In genomic region chr3:72154391-72155300, GRCh38 we compare ENCODE assay signal across 12 cellular contexts.
DNase-seq lines count a peak whose midpoint lies in the region; ATAC-seq and TF ChIP-seq lines count a peak whose summit lies in the region.
"Had no signal": no experiment of that assay in that cellular context is flagged by ENCODE, and none has a peak within 500 bp of the region (broad histone marks: within the 10 kb centered on the region; RNA-seq: fewer than 3 reads in every experiment).

No MANE protein-coding gene starts in this region.

- peak overlapping the region; percentile 53 to 82 for H3K27ac ChIP-seq in coronary artery
- H3K27ac ChIP-seq in muscle layer of duodenum (ENCODE audit: low read length): peak overlapping the region; percentile 3
- H3K27ac ChIP-seq in tibial nerve: peak overlapping the region in 3 of 4 donors; percentile 50 to 77 (median 75)
- H3K27ac ChIP-seq in CD8-positive, alpha-beta T cell (ENCODE audit: low read depth, low read length): no peak overlapping the region
- H3K27ac ChIP-seq: 22Rv1 had no signal

- CTCF ChIA-PET in CD8-positive, alpha-beta T cell (lab: Charles Lee): no interaction called here

- no peak for TF ChIP-seq POLR2A in tibial nerve (IDR thresholded peaks at IDR 0.05)

- ATAC-seq in CD8-positive, alpha-beta T cell: no peak

- H3K4me1 Mint-ChIP-seq in CD8-positive, alpha-beta T cell (ENCODE audit: low read depth): no peaks in the 10 kb centered on the region

- no peaks in the 10 kb centered on the region for H3K36me3 Mint-ChIP-seq in CD8-positive, alpha-beta T cell

- WGBS in tibial nerve, 2 donors: 86% methylated on average over 4 of the region's 4 CpGs

- H3K4me1 ChIP-seq in muscle layer of duodenum (ENCODE audit: control insufficient read depth in 1 of 2, insufficient read depth in 2 of 2, low read length in 2 of 2): peaks cover 16 to 18% of the 10 kb centered on the region in 2 donors
- peaks cover 0 to 46% (median 16%) of the 10 kb centered on the region in 4 donors for H3K4me1 ChIP-seq in tibial nerve
- H3K4me1 ChIP-seq in CD8-positive, alpha-beta T cell (ENCODE audit: insufficient read depth, low read length): no peaks in the 10 kb centered on the region

- no peak overlapping the region for H3K27ac Mint-ChIP-seq in CD8-positive, alpha-beta T cell

- DNase-seq in DMS 273 (lab: John Stamatoyannopoulos, UW; ENCODE audit: unreplicated experiment) (peak; percentile 34), DMS 273 treated with DMSO at 0.1 percent for 48 hours (lab: John Stamatoyannopoulos, UW) (no peak), coronary artery (ENCODE audit: low spot score) (no peak), tibial nerve (ENCODE audit: low spot score in 2 of 2) (no peak), Ammon's horn (ENCODE audit: low spot score) (no peak), NCI-H128 (lab: John Stamatoyannopoulos, UW; ENCODE audit: unreplicated experiment) (no peak)
- no peak for DNase-seq in CD8-positive, alpha-beta T cell
- DNase-seq: NCI-H510A, retina had no signal

- TF ChIP-seq CTCF in coronary artery (IDR thresholded peaks at IDR 0.05) (no peak), tibial nerve (IDR thresholded peaks at IDR 0.05) (no peak)
- TF ChIP-seq CTCF in CD8-positive, alpha-beta T cell (IDR thresholded peaks at IDR 0.05): no peak

- H3K4me3 ChIP-seq in coronary artery: no peak overlapping the region
- no peak overlapping the region for H3K4me3 ChIP-seq in muscle layer of duodenum (ENCODE audit: low read depth in 1 of 2, low read length in 2 of 2)
- H3K4me3 ChIP-seq in tibial nerve: no peak overlapping the region
- H3K4me3 ChIP-seq in CD8-positive, alpha-beta T cell (ENCODE audit: low read depth, low read length): no peak overlapping the region
- H3K4me3 ChIP-seq: gastroesophageal sphincter had no signal

- H3K27me3 Mint-ChIP-seq in CD8-positive, alpha-beta T cell (ENCODE audit: low read depth): no peaks in the 10 kb centered on the region

- TF ChIP-seq EP300 in tibial nerve (IDR thresholded peaks at IDR 0.05): peak in 1 of 2 donors; percentile 11

- POLR2A ChIA-PET in CD8-positive, alpha-beta T cell (lab: Charles Lee): no interaction called here

- no peaks in the 10 kb centered on the region for H3K36me3 ChIP-seq in muscle layer of duodenum (ENCODE audit: control insufficient read depth in 1 of 2, insufficient read depth in 2 of 2, low read length in 2 of 2)
- H3K36me3 ChIP-seq in tibial nerve: no peaks in the 10 kb centered on the region
- no peaks in the 10 kb centered on the region for H3K36me3 ChIP-seq in CD8-positive, alpha-beta T cell (ENCODE audit: insufficient read depth, low read length)
- H3K36me3 ChIP-seq: gastroesophageal sphincter had no signal

- no peak overlapping the region for H3K4me3 Mint-ChIP-seq in CD8-positive, alpha-beta T cell

- no peaks in the 10 kb centered on the region for H3K9me3 Mint-ChIP-seq in CD8-positive, alpha-beta T cell

- H3K27me3 ChIP-seq in muscle layer of duodenum (ENCODE audit: low read depth, low read length) (no peaks in the 10 kb centered on the region), tibial nerve (no peaks in the 10 kb centered on the region)
- no peaks in the 10 kb centered on the region for H3K27me3 ChIP-seq in CD8-positive, alpha-beta T cell (ENCODE audit: insufficient read depth, low read length)
- H3K27me3 ChIP-seq: gastroesophageal sphincter had no signal

- intact Hi-C loops in CD8-positive, alpha-beta T cell (cut with DNase I, micrococcal nuclease): loop anchor here in 1 of 2 experiments (10.0 kb wide), 1 partner anchor 400 kb away; no protein-coding TSS in a partner anchor

- no peaks in the 10 kb centered on the region for H3K9me3 ChIP-seq in muscle layer of duodenum (ENCODE audit: control insufficient read depth in 1 of 2, low read length in 2 of 2)
- no peaks in the 10 kb centered on the region for H3K9me3 ChIP-seq in tibial nerve
- H3K9me3 ChIP-seq in CD8-positive, alpha-beta T cell (ENCODE audit: low read length): no peaks in the 10 kb centered on the region
- H3K9me3 ChIP-seq: gastroesophageal sphincter had no signal
